In the genomic region with DNA sequence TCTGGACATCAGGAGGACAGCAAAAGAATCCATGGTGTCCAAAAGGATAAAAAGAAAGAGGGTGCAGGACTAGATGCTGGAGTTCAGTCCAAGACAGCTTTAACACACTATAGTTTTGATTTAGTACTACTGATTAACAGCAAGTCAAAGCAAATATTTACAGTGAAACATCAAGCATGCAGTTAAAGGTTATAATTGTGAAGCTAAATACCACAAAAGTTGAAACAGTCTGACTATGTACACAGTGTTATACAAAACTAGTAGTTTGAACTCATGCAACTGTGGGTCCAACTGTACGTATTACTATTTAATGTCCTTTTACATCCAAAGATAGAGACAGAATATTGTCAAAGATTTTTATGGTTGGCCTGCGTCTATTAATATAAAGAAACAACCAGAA, we compare ENCODE assay signal across 17 cellular contexts. TPM values are rescaled to one million over a fixed set of nuclear protein-coding genes. Genes with fewer than 3 reads are reported as not detected.
A peak's percentile ranks its signal among the peaks of the same experiment; 100 is the strongest.
DNase-seq lines count a peak whose midpoint lies in the region; ATAC-seq, FAIRE-seq and TF ChIP-seq lines count a peak whose summit lies in the region.
"Had no signal": no experiment of that assay in that cellular context is flagged by ENCODE, and none has a peak within 500 bp of the region (broad histone marks: within the 10 kb centered on the region; RNA-seq: fewer than 3 reads in every experiment).

No MANE protein-coding gene starts in this region.

- no peaks in the 10 kb centered on the region for H3K4me1 ChIP-seq in keratinocyte (ENCODE audit: control insufficient read depth, extremely low read depth, insufficient read depth, low read length)

- H3K9ac ChIP-seq in keratinocyte (ENCODE audit: control insufficient read depth, extremely low read depth, insufficient read depth, low read length) = no peak overlapping the region
- H3K9ac ChIP-seq: SK-N-SH had no signal

- no peak overlapping the region for H3K4me2 ChIP-seq in keratinocyte (ENCODE audit: control insufficient read depth, extremely low read depth, insufficient read depth, low read depth, low read length)

- in situ Hi-C loops in KBM-7 (cut with MboI; ENCODE audit: low pct_unique_long_range_greater_than_20kb, low sequenced_read_pairs) = no loop called here

- dilution Hi-C loops in keratinocyte (cut with MboI; ENCODE audit: extremely low pct_ligation_motif_present, low sequenced_read_pairs) = no loop called here

- DNase-seq in HFFc6 (no peak), NCI-H69 (lab: John Stamatoyannopoulos, UW) (peak; percentile 57), keratinocyte (ENCODE audit: low read depth, low spot score) (no peak), type B pancreatic cell (ENCODE audit: extremely low spot score, unreplicated experiment) (no peak), AML-193 (lab: John Stamatoyannopoulos, UW) (no peak), KBM-7 (no peak)
- DNase-seq: GDM1; H7; NCI-H1092 treated with DMSO at 0.1 percent for 48 hours; NCI-H1694; NCI-H2227 treated with DMSO at 0.1 percent for 48 hours; NCI-H524 treated with DMSO at 0.1 percent for 48 hours; NK-92 treated with Interleukin-12 subunit alpha and Interleukin-12 subunit beta, amount 100 ng/mL, for 24 hours; SK-N-SH had no signal

- H3K27me3 Mint-ChIP-seq in HFFc6 (ENCODE audit: insufficient read depth) (no peaks in the 10 kb centered on the region), type B pancreatic cell (no peaks in the 10 kb centered on the region)

- ATAC-seq in GM21390 (IDR thresholded peaks at IDR 0.05; ENCODE audit: unreplicated experiment) = no peak

- H3K4me3 Mint-ChIP-seq in HFFc6 = no peak overlapping the region
- no peak overlapping the region for H3K4me3 Mint-ChIP-seq in type B pancreatic cell

- H3K27me3 ChIP-seq in keratinocyte (ENCODE audit: control insufficient read depth, extremely low read depth, insufficient read depth, low read length) = no peaks in the 10 kb centered on the region

- H4K20me1 ChIP-seq in keratinocyte (ENCODE audit: control insufficient read depth, extremely low read depth, insufficient read depth, low read length) = no peaks in the 10 kb centered on the region

- H3K4me3 ChIP-seq in keratinocyte (ENCODE audit: control insufficient read depth in 2 of 3, extremely low read depth in 1 of 3, insufficient read depth in 2 of 3, low read depth in 1 of 3, low read length in 3 of 3) = no peak overlapping the region

- H3K36me3 Mint-ChIP-seq in HFFc6 (ENCODE audit: low read depth) = peaks cover 39% of the 10 kb centered on the region
- H3K36me3 Mint-ChIP-seq in type B pancreatic cell = peaks cover 7% of the 10 kb centered on the region

- H2AFZ ChIP-seq in keratinocyte (ENCODE audit: control insufficient read depth, low read length) = no peak overlapping the region

- no peaks in the 10 kb centered on the region for H3K9me1 ChIP-seq in keratinocyte (ENCODE audit: control insufficient read depth, extremely low read depth, insufficient read depth, low read length)

- FAIRE-seq in keratinocyte (lab: Jason Lieb, UNC) = peak; percentile 46

- peaks cover 2 to 3% of the 10 kb centered on the region in 2 experiments for H3K36me3 ChIP-seq in keratinocyte (ENCODE audit: control insufficient read depth in 2 of 2, extremely low read depth in 1 of 2, insufficient read depth in 2 of 2, low read length in 2 of 2)

- no peak for TF ChIP-seq CTCF in 22Rv1 (IDR thresholded peaks at IDR 0.05)
- TF ChIP-seq CTCF in HFFc6 (IDR thresholded peaks at IDR 0.05) = no peak
- no peak for TF ChIP-seq CTCF in keratinocyte (optimal IDR thresholded peaks at IDR 0.05 in 1 of 3, IDR thresholded peaks at IDR 0.05 in 1 of 3, conservative IDR thresholded peaks at IDR 0.05 in 1 of 3; ENCODE audit: extremely low read depth in 1 of 3, insufficient read depth in 2 of 3, low read length in 3 of 3)
- no peak for TF ChIP-seq CTCF in type B pancreatic cell (conservative IDR thresholded peaks at IDR 0.05)

- H3K27ac ChIP-seq in 22Rv1 (peak overlapping the region; percentile 44), keratinocyte (ENCODE audit: control insufficient read depth, insufficient read depth, low read length) (no peak overlapping the region)
- H3K27ac ChIP-seq: C4-2B had no signal

- no peaks in the 10 kb centered on the region for H3K79me2 ChIP-seq in keratinocyte (ENCODE audit: control insufficient read depth, insufficient read depth, low read length)

- H3K9me3 Mint-ChIP-seq in HFFc6 (no peaks in the 10 kb centered on the region), type B pancreatic cell (no peaks in the 10 kb centered on the region)

- H3K9me3 ChIP-seq in keratinocyte (ENCODE audit: control insufficient read depth, low read depth, low read length) = no peaks in the 10 kb centered on the region
- H3K9me3 ChIP-seq: SK-N-SH had no signal

- H3K27ac Mint-ChIP-seq in HFFc6 = peak overlapping the region; percentile 61
- no peak overlapping the region for H3K27ac Mint-ChIP-seq in type B pancreatic cell

- H3K4me1 Mint-ChIP-seq in HFFc6 (ENCODE audit: low read depth) = peaks cover 17% of the 10 kb centered on the region
- peaks cover 6% of the 10 kb centered on the region for H3K4me1 Mint-ChIP-seq in type B pancreatic cell (ENCODE audit: unreplicated experiment)

RNA-seq across cellular contexts. Expression of gene CHIC2, which starts 57.6 kb away (rescaled TPM):
- total RNA-seq in HFFc6 (2021; fragmentation: NEBNext Ultra II Directional; extraction: Animal tissue kit (Norgen Biotek cat#: 25700)) = 10 to 100 TPM; 23.5 to 30.2 (median 27.5) TPM
- 14.8 to 21.9 TPM (median 16.9 TPM) in 3 replicates for polyA plus RNA-seq in keratinocyte
- 44.5 TPM for polyA plus RNA-seq in keratinocyte (2011; ENCODE audit: low read depth)
- polyA plus RNA-seq in keratinocyte (2011; cell fraction: cytosol; rRNA removed) = 14.3 and 20.4 TPM in 2 replicates
- 10.4 and 15.2 TPM in 2 replicates for polyA plus RNA-seq in keratinocyte (2011; cell fraction: nucleus; rRNA removed)
- polyA plus RNA-seq in keratinocyte (2012; ENCODE audit: low replicate concordance) = 14.9 and 45.3 TPM in 2 replicates
- polyA minus RNA-seq in keratinocyte = 3.3 to 10.7 TPM (median 8.0 TPM) in 3 replicates
- 32.6 TPM for polyA minus RNA-seq in keratinocyte (2011; cell fraction: cytosol; rRNA and poly(A)+ RNA removed)
- polyA minus RNA-seq in keratinocyte (2011; cell fraction: nucleus; rRNA and poly(A)+ RNA removed) = 24.2 and 24.7 TPM in 2 replicates
- total RNA-seq in type B pancreatic cell (ENCODE audit: low replicate concordance) = 16.5 and 22.2 TPM in 2 replicates
